In genomic region chr10:132333386-132333785, GRCh38 we compare ENCODE assay signal across 13 cellular contexts. TPM values are rescaled to one million over a fixed set of nuclear protein-coding genes. Genes with fewer than 3 reads are reported as not detected.
DNase-seq lines count a peak whose midpoint lies in the region; ATAC-seq and TF ChIP-seq lines count a peak whose summit lies in the region.
"Had no signal": no experiment of that assay in that cellular context is flagged by ENCODE, and none has a peak within 500 bp of the region (broad histone marks: within the 10 kb centered on the region; RNA-seq: fewer than 3 reads in every experiment).

No MANE protein-coding gene starts in this region.

- H3K4me1 Mint-ChIP-seq in CD4-positive, CD25-positive, alpha-beta regulatory T cell, result peaks cover 20 to 58% (median 43%) of the 10 kb centered on the region in 4 donors
- H3K4me1 Mint-ChIP-seq in activated T-helper 1 cell treated with anti-CD3 and anti-CD28 coated beads, Interleukin-12 subunit alpha, Interleukin-12 subunit beta, Interleukin-2, Interleukin-4 antibody, amounts not matched to agents 30 ng/mL and 10 ng/mL and 1 ng/mL, durations not matched to agents 14 hours and 24 hours and 36 hours (ENCODE audit: low read depth), result peaks cover 55% of the 10 kb centered on the region
- peaks cover 60 to 78% of the 10 kb centered on the region in 2 donors for H3K4me1 Mint-ChIP-seq in natural killer cell

- no peaks in the 10 kb centered on the region for H3K27me3 ChIP-seq in CD4-positive, CD25-positive, alpha-beta regulatory T cell (ENCODE audit: control insufficient read depth, insufficient read depth, low read length)
- H3K27me3 ChIP-seq in GM23248 (replicated peaks; ENCODE audit: insufficient read depth) (no peaks in the 10 kb centered on the region), ascending aorta (no peaks in the 10 kb centered on the region)
- H3K27me3 ChIP-seq: heart left ventricle had no signal

- H3K27ac ChIP-seq in CD4-positive, CD25-positive, alpha-beta regulatory T cell (ENCODE audit: insufficient read depth, low read length, poor library complexity, severe bottlenecking), result no peak overlapping the region
- no peak overlapping the region for H3K27ac ChIP-seq in GM23248
- no peak overlapping the region for H3K27ac ChIP-seq in ascending aorta

- peaks cover 13% of the 10 kb centered on the region for H3F3A ChIP-seq in GM23248 (ENCODE audit: insufficient read depth)

- TF ChIP-seq CTCF in natural killer cell (IDR thresholded peaks at IDR 0.05), result no peak
- TF ChIP-seq CTCF in ascending aorta (IDR thresholded peaks at IDR 0.05), result no peak

- H3K27ac Mint-ChIP-seq in CD4-positive, CD25-positive, alpha-beta regulatory T cell, result peak overlapping the region in 2 of 3 donors; percentile 62 to 89
- peak overlapping the region; percentile 79 for H3K27ac Mint-ChIP-seq in activated T-helper 1 cell treated with anti-CD3 and anti-CD28 coated beads, Interleukin-12 subunit alpha, Interleukin-12 subunit beta, Interleukin-2, Interleukin-4 antibody, amounts not matched to agents 30 ng/mL and 10 ng/mL and 1 ng/mL, durations not matched to agents 14 hours and 24 hours and 36 hours
- peak overlapping the region; percentile 73 to 96 for H3K27ac Mint-ChIP-seq in natural killer cell

- H3K9me2 ChIP-seq in GM23248 (ENCODE audit: insufficient read depth), result no peaks in the 10 kb centered on the region

- no peaks in the 10 kb centered on the region for H3K9me3 ChIP-seq in CD4-positive, CD25-positive, alpha-beta regulatory T cell (ENCODE audit: control insufficient read depth in 2 of 2, low read length in 2 of 2)
- H3K9me3 ChIP-seq in GM23248 (ENCODE audit: low read depth), result no peaks in the 10 kb centered on the region
- no peaks in the 10 kb centered on the region for H3K9me3 ChIP-seq in ascending aorta
- H3K9me3 ChIP-seq: heart left ventricle had no signal

- DNase-seq in CD4-positive, CD25-positive, alpha-beta regulatory T cell, result no peak
- no peak for DNase-seq in GM23248
- no peak for DNase-seq in activated T-helper 1 cell treated with anti-CD3 and anti-CD28 coated beads, Interleukin-12 subunit alpha, Interleukin-12 subunit beta, Interleukin-2, Interleukin-4 antibody, amounts not matched to agents 30 ng/mL and 10 ng/mL and 1 ng/mL, durations not matched to agents 14 hours and 24 hours and 36 hours (ENCODE audit: low spot score)
- DNase-seq in natural killer cell, result no peak
- no peak for DNase-seq in inferior parietal cortex (ENCODE audit: extremely low spot score)
- no peak for DNase-seq in ascending aorta (ENCODE audit: low spot score in 2 of 2)
- DNase-seq: activated naive CD4-positive, alpha-beta T cell; COR-L47; erythroblast; heart left ventricle; left cardiac atrium had no signal

- in situ Hi-C loops in GM23248 (cut with MboI), result loop anchor here (10.0 kb wide), 1 partner anchor 109 kb away; no protein-coding TSS in a partner anchor

- no peak overlapping the region for H2AFZ ChIP-seq in GM23248

- H3K27me3 Mint-ChIP-seq in CD4-positive, CD25-positive, alpha-beta regulatory T cell, result no peaks in the 10 kb centered on the region
- peaks cover 3% of the 10 kb centered on the region for H3K27me3 Mint-ChIP-seq in activated T-helper 1 cell treated with anti-CD3 and anti-CD28 coated beads, Interleukin-12 subunit alpha, Interleukin-12 subunit beta, Interleukin-2, Interleukin-4 antibody, amounts not matched to agents 30 ng/mL and 10 ng/mL and 1 ng/mL, durations not matched to agents 14 hours and 24 hours and 36 hours (ENCODE audit: insufficient read depth)
- peaks cover 0 to 2% of the 10 kb centered on the region in 2 donors for H3K27me3 Mint-ChIP-seq in natural killer cell (ENCODE audit: low read depth in 2 of 2)

- H3K9ac ChIP-seq in GM23248, result no peak overlapping the region

- H4K20me1 ChIP-seq in GM23248 (ENCODE audit: insufficient read depth), result no peaks in the 10 kb centered on the region

- peaks cover 0 to 1% (median 0%) of the 10 kb centered on the region in 7 donors for H3K9me3 Mint-ChIP-seq in CD4-positive, CD25-positive, alpha-beta regulatory T cell
- no peaks in the 10 kb centered on the region for H3K9me3 Mint-ChIP-seq in activated T-helper 1 cell treated with anti-CD3 and anti-CD28 coated beads, Interleukin-12 subunit alpha, Interleukin-12 subunit beta, Interleukin-2, Interleukin-4 antibody, amounts not matched to agents 30 ng/mL and 10 ng/mL and 1 ng/mL, durations not matched to agents 14 hours and 24 hours and 36 hours
- no peaks in the 10 kb centered on the region for H3K9me3 Mint-ChIP-seq in natural killer cell

- ATAC-seq in CD4-positive, CD25-positive, alpha-beta regulatory T cell (ENCODE audit: low read depth in 2 of 2), result no peak
- no peak for ATAC-seq in natural killer cell
- no peak for ATAC-seq in HG02852 (IDR thresholded peaks at IDR 0.05; ENCODE audit: unreplicated experiment)
- ATAC-seq: activated CD4-positive, CD25-positive, alpha-beta regulatory T cell treated with anti-CD3 and anti-CD28 coated beads, Interleukin-2, amount 50 U/mL, for 24 hours; heart left ventricle; left cardiac atrium had no signal

- no peaks in the 10 kb centered on the region for H3K36me3 Mint-ChIP-seq in CD4-positive, CD25-positive, alpha-beta regulatory T cell
- H3K36me3 Mint-ChIP-seq in activated T-helper 1 cell treated with anti-CD3 and anti-CD28 coated beads, Interleukin-12 subunit alpha, Interleukin-12 subunit beta, Interleukin-2, Interleukin-4 antibody, amounts not matched to agents 30 ng/mL and 10 ng/mL and 1 ng/mL, durations not matched to agents 14 hours and 24 hours and 36 hours (ENCODE audit: low read depth), result peaks cover 13% of the 10 kb centered on the region
- H3K36me3 Mint-ChIP-seq in natural killer cell, result no peaks in the 10 kb centered on the region

- whole genome bisulfite sequencing in GM23248 (ENCODE audit: low coverage in 1 of 2, low lambda C conversion rate in 2 of 2, missing lambda C conversion rate in 2 of 2), 2 experiments, result 88 to 93% methylated on average over 7 of the region's 7 CpGs

- intact Hi-C loops in activated T-helper 1 cell treated with anti-CD3 and anti-CD28 coated beads, Interleukin-12 subunit alpha, Interleukin-12 subunit beta, Interleukin-2, Interleukin-4 antibody, amounts not matched to agents 30 ng/mL and 10 ng/mL and 1 ng/mL, durations not matched to agents 14 hours and 24 hours and 36 hours (cut with micrococcal nuclease), result loop anchor here (2.0 to 5.0 kb wide), 3 partner anchors 53 to 431 kb away; partner anchors contain the start of genes DPYSL4 and PPP2R2D
- intact Hi-C loops in natural killer cell (cut with micrococcal nuclease) (no loop called here), ascending aorta (cut with DNase I) (loop anchor here (2.0 to 5.0 kb wide), 7 partner anchors 64 to 1045 kb away; partner anchors contain the start of genes BNIP3, PAOX, PPP2R2D and PWWP2B)

- H3K4me3 Mint-ChIP-seq in CD4-positive, CD25-positive, alpha-beta regulatory T cell, result peak overlapping the region; percentile 55 to 98 (median 70)
- peak overlapping the region; percentile 91 for H3K4me3 Mint-ChIP-seq in activated T-helper 1 cell treated with anti-CD3 and anti-CD28 coated beads, Interleukin-12 subunit alpha, Interleukin-12 subunit beta, Interleukin-2, Interleukin-4 antibody, amounts not matched to agents 30 ng/mL and 10 ng/mL and 1 ng/mL, durations not matched to agents 14 hours and 24 hours and 36 hours
- peak overlapping the region; percentile 91 for H3K4me3 Mint-ChIP-seq in natural killer cell

- no peak overlapping the region for H3K4me2 ChIP-seq in GM23248 (ENCODE audit: unreplicated experiment)

- peaks cover 49% of the 10 kb centered on the region for H3K4me1 ChIP-seq in CD4-positive, CD25-positive, alpha-beta regulatory T cell (ENCODE audit: control insufficient read depth, insufficient read depth, low read length, poor library complexity, severe bottlenecking)
- H3K4me1 ChIP-seq in GM23248 (ENCODE audit: insufficient read depth) (peaks cover 22% of the 10 kb centered on the region), ascending aorta (peaks cover 4 to 20% of the 10 kb centered on the region in 2 donors)

- no peaks in the 10 kb centered on the region for H3K36me3 ChIP-seq in CD4-positive, CD25-positive, alpha-beta regulatory T cell (ENCODE audit: control insufficient read depth, insufficient read depth, low read length)
- H3K36me3 ChIP-seq in GM23248 (ENCODE audit: low read depth) (no peaks in the 10 kb centered on the region; the same call in 1 of the 2 replicates), ascending aorta (no peaks in the 10 kb centered on the region)

- peaks cover 32% of the 10 kb centered on the region for H3K79me2 ChIP-seq in GM23248 (ENCODE audit: insufficient read depth)

- H3K4me3 ChIP-seq in CD4-positive, CD25-positive, alpha-beta regulatory T cell (ENCODE audit: low read depth, low read length), result no peak overlapping the region
- H3K4me3 ChIP-seq in GM23248 (0 out of 2 replicates have a peak overlapping the region, but pooled peaks have one; percentile 99), ascending aorta (no peak overlapping the region)

RNA-seq across cellular contexts. Expression of gene LRRC27, which starts 1.4 kb away (rescaled TPM):
- total RNA-seq in CD4-positive, CD25-positive, alpha-beta regulatory T cell, result 2.6 TPM
- polyA plus RNA-seq in CD4-positive, CD25-positive, alpha-beta regulatory T cell, result 1 to 10 TPM in 3 of 4 donors, under 1 TPM in 1; 0.67 to 3.3 (median 2.2) TPM
- 7.5 and 11.1 TPM in 2 replicates for total RNA-seq in GM23248 (2014; rRNA removed; shearing (Covaris generic))
- 9.6 and 11.5 TPM in 2 replicates for polyA plus RNA-seq in GM23248 (2016; fragmentation: Nextera tagmentation; extraction: Ambion mirVana)
- 1.7 and 3.4 TPM in 2 replicates for total RNA-seq in activated T-helper 1 cell treated with anti-CD3 and anti-CD28 coated beads, Interleukin-12 subunit alpha, Interleukin-12 subunit beta, Interleukin-2, Interleukin-4 antibody, amounts not matched to agents 30 ng/mL and 10 ng/mL and 1 ng/mL, durations not matched to agents 14 hours and 24 hours and 36 hours
- total RNA-seq in natural killer cell (10 to 100 TPM in 1 of 3 donors, 1 to 10 TPM in 2; 8.1 to 22.5 (median 9.9) TPM), ascending aorta (2.0 TPM)

RNA-seq across cellular contexts. Expression of gene STK32C, which starts 25.6 kb away (rescaled TPM):
- 6.6 TPM for total RNA-seq in CD4-positive, CD25-positive, alpha-beta regulatory T cell
- polyA plus RNA-seq in CD4-positive, CD25-positive, alpha-beta regulatory T cell, result 1 to 10 TPM; 3.5 to 7.0 (median 6.5) TPM
- total RNA-seq in GM23248 (2014; rRNA removed; shearing (Covaris generic)), result 7.1 and 9.8 TPM in 2 replicates
- polyA plus RNA-seq in GM23248 (2016; fragmentation: Nextera tagmentation; extraction: Ambion mirVana), result 8.8 TPM in 2 replicates
- 14.6 and 15.5 TPM in 2 replicates for total RNA-seq in activated T-helper 1 cell treated with anti-CD3 and anti-CD28 coated beads, Interleukin-12 subunit alpha, Interleukin-12 subunit beta, Interleukin-2, Interleukin-4 antibody, amounts not matched to agents 30 ng/mL and 10 ng/mL and 1 ng/mL, durations not matched to agents 14 hours and 24 hours and 36 hours
- total RNA-seq in natural killer cell (10 to 100 TPM; 12.7 to 22.1 (median 17.9) TPM), ascending aorta (16.2 TPM)
